Comparison of ENCODE assay signal across 6 cellular contexts in genomic region chr9:108680946-108681345, GRCh38.
"Had no signal": no experiment of that assay in that cellular context is flagged by ENCODE, and none has a peak within 500 bp of the region (broad histone marks: within the 10 kb centered on the region; RNA-seq: fewer than 3 reads in every experiment).

No MANE protein-coding gene starts in this region.

- H3K9me3 Mint-ChIP-seq: H9 had no signal

- H3K27ac ChIP-seq: GM23248 had no signal

- H3K4me3 ChIP-seq: GM23248, K562 had no signal

- H3K4me3 Mint-ChIP-seq: H9 had no signal

- DNase-seq: GM23248, GOT3, H9, HCEC 1CT, IMR-90 had no signal

- H3K27ac Mint-ChIP-seq: H9 had no signal

- ATAC-seq: K562 had no signal
